ENCODE assay signal across 24 cellular contexts in the genomic region with DNA sequence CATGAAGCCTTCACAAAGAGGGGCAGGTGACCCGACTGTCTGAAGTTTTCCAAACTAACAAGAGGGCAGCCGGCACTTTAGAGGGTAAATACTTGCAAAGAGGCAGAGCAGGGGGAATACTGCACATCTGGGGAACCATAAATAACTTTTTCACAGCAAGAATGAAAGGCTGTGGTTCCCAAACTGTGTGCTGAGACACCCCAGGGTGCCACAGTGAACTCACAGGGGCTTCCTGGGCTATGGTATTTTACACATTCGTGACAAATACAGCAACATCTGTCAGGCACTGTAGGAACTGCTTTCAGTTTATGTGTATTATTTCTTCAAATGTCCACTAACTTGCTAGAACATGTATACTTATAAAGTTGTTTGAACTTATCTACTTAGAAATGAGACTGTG.
"Had no signal": no experiment of that assay in that cellular context is flagged by ENCODE, and none has a peak within 500 bp of the region (broad histone marks: within the 10 kb centered on the region; RNA-seq: fewer than 3 reads in every experiment).

No MANE protein-coding gene starts in this region.

- H3K4me1 ChIP-seq: gastrocnemius medialis, neural progenitor cell, parathyroid adenoma, prostate gland, testis, tibial artery had no signal

- H3K27me3 ChIP-seq: gastrocnemius medialis, heart left ventricle, hepatocyte, neural progenitor cell, right atrium auricular region, testis, tibial artery had no signal

- ATAC-seq: gastrocnemius medialis; left lobe of liver; naive thymus-derived CD8-positive, alpha-beta T cell; stimulated activated effector memory CD8-positive, alpha-beta T cell treated with anti-CD3 and anti-CD28 coated beads, Interleukin-12 subunit alpha, Interleukin-12 subunit beta, amount 100 ng/mL, for 72 hours; stimulated activated naive CD8-positive, alpha-beta T cell treated with anti-CD3 and anti-CD28 coated beads, Interleukin-15, Interleukin-2, amounts not matched to agents 100 U/mL and 50 U/mL, for 24 hours had no signal

- H3K36me3 Mint-ChIP-seq: naive thymus-derived CD8-positive, alpha-beta T cell; neural progenitor cell; stimulated activated effector memory CD8-positive, alpha-beta T cell treated with anti-CD3 and anti-CD28 coated beads, Interleukin-12 subunit alpha, Interleukin-12 subunit beta, amount 100 ng/mL, for 72 hours; type B pancreatic cell had no signal

- DNase-seq: cortex of kidney; dorsolateral prefrontal cortex; effector CD4-positive, alpha-beta T cell; foreskin fibroblast; gastrocnemius medialis; kidney; naive thymus-derived CD8-positive, alpha-beta T cell; stimulated activated CD4-positive, alpha-beta T cell treated with anti-CD3 and anti-CD28 coated beads, Interleukin-12 subunit alpha, Interleukin-12 subunit beta, amount 100 ng/mL, for 4 hours; stimulated activated CD4-positive, alpha-beta T cell treated with anti-CD3 and anti-CD28 coated beads, Interleukin-1b, Interleukin-23, amount 100 ng/mL, for 48 hours; stimulated activated CD4-positive, alpha-beta T cell treated with anti-CD3 and anti-CD28 coated beads, Interleukin-4, amount 100 ng/mL, for 24 hours; stimulated activated naive CD8-positive, alpha-beta T cell treated with anti-CD3 and anti-CD28 coated beads, Interleukin-15, Interleukin-2, amounts not matched to agents 100 U/mL and 50 U/mL, for 24 hours; substantia nigra; testis; tibial artery had no signal

- H3K27ac ChIP-seq: dorsolateral prefrontal cortex, gastrocnemius medialis, heart left ventricle, hepatocyte, neural progenitor cell, parathyroid adenoma, prostate gland, testis, tibial artery had no signal

- H3K9me3 ChIP-seq: gastrocnemius medialis, heart left ventricle, prostate gland, right atrium auricular region, testis, tibial artery had no signal

- H3K79me2 ChIP-seq: hepatocyte, parathyroid adenoma had no signal

- H3K4me3 Mint-ChIP-seq: naive thymus-derived CD8-positive, alpha-beta T cell; neural progenitor cell; stimulated activated effector memory CD8-positive, alpha-beta T cell treated with anti-CD3 and anti-CD28 coated beads, Interleukin-12 subunit alpha, Interleukin-12 subunit beta, amount 100 ng/mL, for 72 hours; type B pancreatic cell had no signal

- H3K4me2 ChIP-seq: hepatocyte, neural progenitor cell, smooth muscle cell had no signal

- H3K9ac ChIP-seq: neural progenitor cell, parathyroid adenoma had no signal

- H3K9me3 Mint-ChIP-seq: stimulated activated effector memory CD8-positive, alpha-beta T cell treated with anti-CD3 and anti-CD28 coated beads, Interleukin-12 subunit alpha, Interleukin-12 subunit beta, amount 100 ng/mL, for 72 hours; type B pancreatic cell had no signal

- H3K4me3 ChIP-seq: dorsolateral prefrontal cortex, gastrocnemius medialis, heart left ventricle, hepatocyte, neural progenitor cell, prostate gland, right atrium auricular region, smooth muscle cell, testis, tibial artery had no signal

- H3K36me3 ChIP-seq: gastrocnemius medialis, heart left ventricle, neural progenitor cell, prostate gland, right atrium auricular region, tibial artery had no signal

- H3K4me1 Mint-ChIP-seq: stimulated activated effector memory CD8-positive, alpha-beta T cell treated with anti-CD3 and anti-CD28 coated beads, Interleukin-12 subunit alpha, Interleukin-12 subunit beta, amount 100 ng/mL, for 72 hours had no signal

- H2AFZ ChIP-seq: hepatocyte, neural progenitor cell, parathyroid adenoma had no signal

- H3K27ac Mint-ChIP-seq: neural progenitor cell, type B pancreatic cell had no signal
